Comparison of ENCODE assay signal across 8 cellular contexts in genomic region chr2:155310589-155310988, GRCh38.
DNase-seq lines count a peak whose midpoint lies in the region; ATAC-seq and TF ChIP-seq lines count a peak whose summit lies in the region.

No MANE protein-coding gene starts in this region.

- H3K9me3 Mint-ChIP-seq in Caco-2 (ENCODE audit: unreplicated experiment): no peaks in the 10 kb centered on the region
- H3K9me3 Mint-ChIP-seq in activated naive CD8-positive, alpha-beta T cell treated with anti-CD3 and anti-CD28 coated beads, Interleukin-2, amount 50 U/mL, for 24 hours: no peaks in the 10 kb centered on the region

- H3K4me1 ChIP-seq in Caco-2: no peaks in the 10 kb centered on the region
- H3K4me1 ChIP-seq in adrenal gland (replicated peaks in 1 of 2): no peaks in the 10 kb centered on the region
- no peaks in the 10 kb centered on the region for H3K4me1 ChIP-seq in mucosa of descending colon (ENCODE audit: low read depth)
- H3K4me1 ChIP-seq in ovary (ENCODE audit: insufficient read depth): no peaks in the 10 kb centered on the region

- intact Hi-C loops in Caco-2 (cut with micrococcal nuclease; ENCODE audit: unreplicated experiment): loop anchor here (1.0 kb wide), 3 partner anchors 54 to 908 kb away; no protein-coding TSS in a partner anchor
- intact Hi-C loops in adrenal gland (cut with DNase I): loop anchor here in 1 of 2 donors (10.0 kb wide), 1 partner anchor 686 kb away; no protein-coding TSS in a partner anchor
- intact Hi-C loops in mucosa of descending colon (cut with DNase I, micrococcal nuclease): no loop called here
- intact Hi-C loops in ovary (cut with DNase I): no loop called here

- CTCF ChIA-PET in Caco-2 (lab: Charles Lee): interaction anchor here (0.6 to 1.0 kb wide), 4 partner anchors 60 to 861 kb away, joined by 3 to 6 read pairs (median 4); no protein-coding TSS in a partner anchor

- H3K27ac ChIP-seq in adrenal gland (no peak overlapping the region), ovary (no peak overlapping the region)

- H3K27ac Mint-ChIP-seq in Caco-2 (ENCODE audit: unreplicated experiment): no peak overlapping the region
- no peak overlapping the region for H3K27ac Mint-ChIP-seq in activated naive CD8-positive, alpha-beta T cell treated with anti-CD3 and anti-CD28 coated beads, Interleukin-2, amount 50 U/mL, for 24 hours

- POLR2A ChIA-PET in Caco-2 (lab: Charles Lee): no interaction called here

- no peaks in the 10 kb centered on the region for H3K36me3 Mint-ChIP-seq in Caco-2 (ENCODE audit: insufficient read depth, unreplicated experiment)
- H3K36me3 Mint-ChIP-seq in activated naive CD8-positive, alpha-beta T cell treated with anti-CD3 and anti-CD28 coated beads, Interleukin-2, amount 50 U/mL, for 24 hours (ENCODE audit: low read depth): no peaks in the 10 kb centered on the region

- no peaks in the 10 kb centered on the region for H3K4me1 Mint-ChIP-seq in Caco-2 (ENCODE audit: low read depth, unreplicated experiment)
- H3K4me1 Mint-ChIP-seq in activated naive CD8-positive, alpha-beta T cell treated with anti-CD3 and anti-CD28 coated beads, Interleukin-2, amount 50 U/mL, for 24 hours: no peaks in the 10 kb centered on the region

- H3K27me3 Mint-ChIP-seq in Caco-2 (ENCODE audit: insufficient read depth, unreplicated experiment): no peaks in the 10 kb centered on the region
- no peaks in the 10 kb centered on the region for H3K27me3 Mint-ChIP-seq in activated naive CD8-positive, alpha-beta T cell treated with anti-CD3 and anti-CD28 coated beads, Interleukin-2, amount 50 U/mL, for 24 hours

- H3K36me3 ChIP-seq in Caco-2 (ENCODE audit: control insufficient read depth, insufficient read depth, low read length): no peaks in the 10 kb centered on the region
- no peaks in the 10 kb centered on the region for H3K36me3 ChIP-seq in adrenal gland (replicated peaks in 1 of 2)
- H3K36me3 ChIP-seq in mucosa of descending colon (ENCODE audit: low read depth): no peaks in the 10 kb centered on the region
- no peaks in the 10 kb centered on the region for H3K36me3 ChIP-seq in ovary

- no peaks in the 10 kb centered on the region for H3K27me3 ChIP-seq in Caco-2 (replicated peaks; ENCODE audit: control insufficient read depth, insufficient read depth, low read length)
- H3K27me3 ChIP-seq in adrenal gland: no peaks in the 10 kb centered on the region
- H3K27me3 ChIP-seq in ovary: no peaks in the 10 kb centered on the region

- no TSS peak for BruUV-seq in Caco-2 (replicated peaks; lab: Mats Ljungman, UMichigan)

- TF ChIP-seq POLR2A in NB4 (IDR thresholded peaks at IDR 0.05; ENCODE audit: extremely low read depth, insufficient read length) (no peak), adrenal gland (IDR thresholded peaks at IDR 0.05) (no peak), ovary (IDR thresholded peaks at IDR 0.05) (no peak)

- TF ChIP-seq EP300 in ovary (IDR thresholded peaks at IDR 0.05): no peak

- peak; percentile 44 to 66 for TF ChIP-seq CTCF in Caco-2 (IDR thresholded peaks at IDR 0.05; ENCODE audit: insufficient read depth in 1 of 2, low read depth in 1 of 2, low read length in 1 of 2, severe bottlenecking in 1 of 2, unreplicated experiment in 1 of 2)
- no peak for TF ChIP-seq CTCF in NB4 (IDR thresholded peaks at IDR 0.05; ENCODE audit: low read depth, low read length)
- TF ChIP-seq CTCF in adrenal gland (IDR thresholded peaks at IDR 0.05): peak in 5 of 6 experiments; percentile 18 to 50 (median 48)
- no peak for TF ChIP-seq CTCF in mucosa of descending colon (IDR thresholded peaks at IDR 0.05)
- TF ChIP-seq CTCF in ovary (IDR thresholded peaks at IDR 0.05): no peak

- 8 to 10% (median 8%) methylated on average over 3 of the region's 3 CpGs for WGBS in adrenal gland, 4 donors
- WGBS in ovary, 3 donors: 1 to 10% (median 3%) methylated on average over 3 of the region's 3 CpGs

- no peak overlapping the region for H3K4me3 Mint-ChIP-seq in Caco-2 (ENCODE audit: unreplicated experiment)
- no peak overlapping the region for H3K4me3 Mint-ChIP-seq in activated naive CD8-positive, alpha-beta T cell treated with anti-CD3 and anti-CD28 coated beads, Interleukin-2, amount 50 U/mL, for 24 hours

- H3K9me3 ChIP-seq in Caco-2: no peaks in the 10 kb centered on the region
- no peaks in the 10 kb centered on the region for H3K9me3 ChIP-seq in adrenal gland (replicated peaks in 1 of 3)
- no peaks in the 10 kb centered on the region for H3K9me3 ChIP-seq in mucosa of descending colon
- no peaks in the 10 kb centered on the region for H3K9me3 ChIP-seq in ovary

- DNase-seq in Caco-2: no peak
- peak; percentile 54 for DNase-seq in NB4 (ENCODE audit: low read depth)
- DNase-seq in adrenal gland: no peak
- DNase-seq in left kidney (ENCODE audit: low read depth, low spot score): peak; percentile 46
- DNase-seq in mucosa of descending colon: no peak
- DNase-seq in activated naive CD8-positive, alpha-beta T cell treated with anti-CD3 and anti-CD28 coated beads, Interleukin-2, amount 50 U/mL, for 24 hours: no peak
- DNase-seq in ovary: no peak

- peak; percentile 64 for ATAC-seq in GM21528 (IDR thresholded peaks at IDR 0.05; ENCODE audit: low FRiP score, unreplicated experiment)
- ATAC-seq in mucosa of descending colon: no peak
- ATAC-seq in activated naive CD8-positive, alpha-beta T cell treated with anti-CD3 and anti-CD28 coated beads, Interleukin-2, amount 50 U/mL, for 24 hours: no peak

- H3K4me3 ChIP-seq in Caco-2 (ENCODE audit: low read depth, low read length) (no peak overlapping the region), NB4 (ENCODE audit: low read depth, low read length) (no peak overlapping the region), adrenal gland (no peak overlapping the region), mucosa of descending colon (no peak overlapping the region), ovary (no peak overlapping the region)

Comparison
In these comparisons a context has a peak if more than half of its experiments do, and no peak if none do; other contexts are left out.
1. DNase-seq: peak in NB4 (single experiment) and left kidney (single experiment); none in Caco-2 (0 of 2), adrenal gland (0 of 7), mucosa of descending colon (0 of 3), activated naive CD8-positive, alpha-beta T cell treated with anti-CD3 and anti-CD28 coated beads, Interleukin-2, amount 50 U/mL, for 24 hours (single experiment) and ovary (0 of 5).
2. CTCF ChIP-seq: peak in Caco-2 (2 of 2) and adrenal gland (5 of 6); none in NB4 (single experiment), mucosa of descending colon (single experiment) and ovary (0 of 3).